Comparison of ENCODE assay signal across 9 cellular contexts in genomic region chr7:158646766-158647474, GRCh38. TPM values are rescaled to one million over a fixed set of nuclear protein-coding genes. Genes with fewer than 3 reads are reported as not detected.
DNase-seq lines count a peak whose midpoint lies in the region; TF ChIP-seq lines count a peak whose summit lies in the region.
"Had no signal": no experiment of that assay in that cellular context is flagged by ENCODE, and none has a peak within 500 bp of the region (broad histone marks: within the 10 kb centered on the region; RNA-seq: fewer than 3 reads in every experiment).

No MANE protein-coding gene starts in this region.

- no peaks in the 10 kb centered on the region for H3K9me3 ChIP-seq in spleen

- H3K4me3 ChIP-seq in spleen: no peak overlapping the region

- DNase-seq in activated naive CD4-positive, alpha-beta T cell treated with Interleukin-2 at 50 U/mL for 16 hours: peak; percentile 16
- no peak for DNase-seq in activated naive CD4-positive, alpha-beta T cell treated with anti-CD3 and anti-CD28 coated beads, Interleukin-2, amount 50 U/mL, for 16 hours
- DNase-seq in NCI-H1092 (lab: John Stamatoyannopoulos, UW): peak; percentile 17
- DNase-seq in dermis blood vessel endothelial cell: peak; percentile 49
- no peak for DNase-seq in spleen
- no peak for DNase-seq in hippocampal formation (lab: John Stamatoyannopoulos, UW)
- DNase-seq in hypothalamus (lab: John Stamatoyannopoulos, UW): no peak
- no peak for DNase-seq in mesenteric fat pad (ENCODE audit: low spot score)
- DNase-seq: KG1 had no signal

- 85 to 92% (median 88%) methylated on average over 7 of the region's 7 CpGs for WGBS in spleen, 5 donors

- H3K36me3 ChIP-seq in spleen: peaks cover 0 to 83% (median 28%) of the 10 kb centered on the region in 6 donors

- no peak overlapping the region for H3K27ac ChIP-seq in spleen

- H3K4me1 ChIP-seq in spleen: no peaks in the 10 kb centered on the region

- no peak for TF ChIP-seq POLR2A in spleen (IDR thresholded peaks at IDR 0.05)

- TF ChIP-seq CTCF in spleen (IDR thresholded peaks at IDR 0.05 in 8 of 11, conservative IDR thresholded peaks at IDR 0.05 in 3 of 11): peak in 7 of 11 experiments; percentile 8 to 47 (median 33)

- intact Hi-C loops in spleen (cut with DNase I; ENCODE audit: low total_unique reads): no loop called here

- H3K27me3 ChIP-seq in spleen (replicated peaks in 1 of 7): no peaks in the 10 kb centered on the region

RNA-seq across cellular contexts. Expression of gene NCAPG2, which starts 57.7 kb away (rescaled TPM):
- total RNA-seq in dermis blood vessel endothelial cell (12.4 and 46.8 TPM in 2 replicates), spleen (10 to 100 TPM in 5 of 7 donors, 1 to 10 TPM in 2; 8.6 to 18.0 (median 12.8) TPM), mesenteric fat pad (4.7 TPM)
- polyA plus RNA-seq in spleen: 1 to 10 TPM; 2.2 to 3.7 (median 3.2) TPM

RNA-seq across cellular contexts. Expression of gene PTPRN2, which starts 59.3 kb away (rescaled TPM):
- total RNA-seq in dermis blood vessel endothelial cell: 2.1 and 2.2 TPM in 2 replicates
- total RNA-seq in spleen: 10 to 100 TPM in 6 of 7 donors, 1 to 10 TPM in 1; 7.9 to 22.8 (median 16.8) TPM
- polyA plus RNA-seq in spleen: 10 to 100 TPM in 1 of 3 donors, 1 to 10 TPM in 2; 7.0 to 19.4 (median 7.8) TPM
- total RNA-seq in mesenteric fat pad: 2.6 TPM

Comparison
In these comparisons a context has a peak if more than half of its experiments do, and no peak if none do; other contexts are left out.
1. DNase-seq: peak in activated naive CD4-positive, alpha-beta T cell treated with Interleukin-2 at 50 U/mL for 16 hours (single experiment), NCI-H1092 (single experiment) and dermis blood vessel endothelial cell (single experiment); none in activated naive CD4-positive, alpha-beta T cell treated with anti-CD3 and anti-CD28 coated beads, Interleukin-2, amount 50 U/mL, for 16 hours (single experiment), spleen (single experiment), hippocampal formation (0 of 2), hypothalamus (0 of 51) and mesenteric fat pad (single experiment).